15 cellular contexts compared by ENCODE assay signal in the genomic region with DNA sequence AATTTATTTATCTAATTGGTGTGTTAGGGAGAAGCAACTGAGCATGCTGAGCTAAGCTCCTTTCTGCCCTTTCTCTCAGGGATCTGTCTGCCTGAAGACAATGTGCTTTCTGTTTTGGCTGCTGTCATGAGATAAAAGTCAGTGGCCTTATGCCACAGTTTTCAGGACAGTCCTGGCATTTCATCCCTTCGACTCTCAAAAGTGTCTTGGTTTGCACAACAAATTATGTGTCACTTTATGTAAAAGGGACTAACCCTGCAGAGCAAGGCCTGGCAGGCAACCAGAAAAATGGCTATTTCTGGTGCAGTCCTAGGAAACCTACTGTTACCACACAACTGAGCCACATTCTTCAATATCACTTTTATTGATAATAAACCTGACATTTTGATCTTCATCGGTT.
A peak's percentile ranks its signal among the peaks of the same experiment; 100 is the strongest.
DNase-seq lines count a peak whose midpoint lies in the region; FAIRE-seq and TF ChIP-seq lines count a peak whose summit lies in the region.
"Had no signal": no experiment of that assay in that cellular context is flagged by ENCODE, and none has a peak within 500 bp of the region (broad histone marks: within the 10 kb centered on the region; RNA-seq: fewer than 3 reads in every experiment).

No MANE protein-coding gene starts in this region.

- H3K27ac ChIP-seq in prostate gland = no peak overlapping the region
- H3K27ac ChIP-seq: HL-60, lower lobe of right lung, stomach had no signal

- H3K9me3 Mint-ChIP-seq in mesothelial cell of epicardium = no peaks in the 10 kb centered on the region

- WGBS in prostate gland = 17% methylated on average over 2 of the region's 2 CpGs

- no peaks in the 10 kb centered on the region for H3K36me3 Mint-ChIP-seq in mesothelial cell of epicardium

- peaks cover 3% of the 10 kb centered on the region for H3K4me1 ChIP-seq in prostate gland (replicated peaks)

- intact Hi-C loops in prostate gland (cut with DNase I) = loop anchor here (1.0 to 5.0 kb wide), 2 partner anchors 89 to 396 kb away; no protein-coding TSS in a partner anchor

- H3K4me3 Mint-ChIP-seq in mesothelial cell of epicardium = no peak overlapping the region

- H3K27ac Mint-ChIP-seq in mesothelial cell of epicardium = no peak overlapping the region

- no peaks in the 10 kb centered on the region for H3K9me3 ChIP-seq in prostate gland
- H3K9me3 ChIP-seq: heart right ventricle, lower lobe of right lung, stomach had no signal

- TF ChIP-seq POLR2A in GM12891 (IDR thresholded peaks at IDR 0.05; ENCODE audit: low read depth, low read length) (no peak), prostate gland (IDR thresholded peaks at IDR 0.05) (no peak)

- no peaks in the 10 kb centered on the region for H3K36me3 ChIP-seq in prostate gland
- H3K36me3 ChIP-seq: heart right ventricle, lower lobe of right lung, stomach had no signal

- H3K27me3 ChIP-seq in prostate gland (replicated peaks; ENCODE audit: insufficient read depth) = no peaks in the 10 kb centered on the region
- H3K27me3 ChIP-seq: stomach had no signal

- DNase-seq in GM12891 (ENCODE audit: insufficient read length, low spot score) (no peak), RPMI7951 (ENCODE audit: low read depth) (peak; percentile 24), fibroblast of the aortic adventitia (ENCODE audit: low read depth) (peak; percentile 11), prostate gland (ENCODE audit: low spot score) (peak; percentile 11), SKM-1 treated with dmso at 0.1 percent for 144 hours (lab: John Stamatoyannopoulos, UW; ENCODE audit: unreplicated experiment) (no peak), mesothelial cell of epicardium (ENCODE audit: low spot score in 2 of 2, unreplicated experiment in 2 of 2) (no peak), cerebellar nuclear complex (lab: John Stamatoyannopoulos, UW) (no peak)
- no peak for DNase-seq in activated T-cell treated with anti-CD3 and anti-CD28 coated beads, Interleukin-2, amount 50 U/mL, for 48 hours
- DNase-seq: activated CD8-positive, alpha-beta memory T cell treated with anti-CD3 and anti-CD28 coated beads, Interleukin-2, amount 50 U/mL, for 48 hours; effector memory CD4-positive, alpha-beta T cell; lower lobe of right lung; stimulated activated CD4-positive, alpha-beta T cell treated with anti-CD3 and anti-CD28 coated beads, Interleukin-4, amount 100 ng/mL, for 4 hours; stomach had no signal

- peaks cover 9% of the 10 kb centered on the region for H3K4me1 Mint-ChIP-seq in mesothelial cell of epicardium

- TF ChIP-seq CTCF in fibroblast of the aortic adventitia (IDR thresholded peaks at IDR 0.05; ENCODE audit: insufficient read depth, low read length) (no peak), prostate gland (IDR thresholded peaks at IDR 0.05) (no peak), mesothelial cell of epicardium (IDR thresholded peaks at IDR 0.05; ENCODE audit: unreplicated experiment) (no peak)

- peak; percentile 43 for FAIRE-seq in GM12891 (lab: Jason Lieb, UNC)

- H3K4me3 ChIP-seq in fibroblast of the aortic adventitia (ENCODE audit: low read depth, low read length) (no peak overlapping the region), prostate gland (no peak overlapping the region)
- H3K4me3 ChIP-seq: heart right ventricle, lower lobe of right lung, stomach had no signal

- H3K27me3 Mint-ChIP-seq in mesothelial cell of epicardium (ENCODE audit: low read depth) = peaks cover 2% of the 10 kb centered on the region

TF ChIP-seq in GM12891, 5 proteins besides CTCF, POLR2A, EP300 and RAD21:
- TF ChIP-seq PAX5 (IDR thresholded peaks at IDR 0.05; ENCODE audit: insufficient read depth, low read length, severe bottlenecking) (no peak), TAF1 (IDR thresholded peaks at IDR 0.05; ENCODE audit: low read depth, low read length) (no peak), POLR2AphosphoS5 (IDR thresholded peaks at IDR 0.05; ENCODE audit: low read depth, low read length) (no peak), POU2F2 (IDR thresholded peaks at IDR 0.05; ENCODE audit: low read depth, low read length) (no peak), SPI1 (IDR thresholded peaks at IDR 0.05; ENCODE audit: low read depth, low read length) (no peak)

Comparison
In these comparisons a context has a peak if more than half of its experiments do, and no peak if none do; other contexts are left out.
1. DNase-seq: peak in RPMI7951 (single experiment), fibroblast of the aortic adventitia (single experiment) and prostate gland (single experiment); none in GM12891 (single experiment), SKM-1 treated with dmso at 0.1 percent for 144 hours (single experiment), mesothelial cell of epicardium (0 of 2), cerebellar nuclear complex (0 of 2) and activated T-cell treated with anti-CD3 and anti-CD28 coated beads, Interleukin-2, amount 50 U/mL, for 48 hours (0 of 2).